Comparison of ENCODE assay signal across 14 cellular contexts in the genomic region with DNA sequence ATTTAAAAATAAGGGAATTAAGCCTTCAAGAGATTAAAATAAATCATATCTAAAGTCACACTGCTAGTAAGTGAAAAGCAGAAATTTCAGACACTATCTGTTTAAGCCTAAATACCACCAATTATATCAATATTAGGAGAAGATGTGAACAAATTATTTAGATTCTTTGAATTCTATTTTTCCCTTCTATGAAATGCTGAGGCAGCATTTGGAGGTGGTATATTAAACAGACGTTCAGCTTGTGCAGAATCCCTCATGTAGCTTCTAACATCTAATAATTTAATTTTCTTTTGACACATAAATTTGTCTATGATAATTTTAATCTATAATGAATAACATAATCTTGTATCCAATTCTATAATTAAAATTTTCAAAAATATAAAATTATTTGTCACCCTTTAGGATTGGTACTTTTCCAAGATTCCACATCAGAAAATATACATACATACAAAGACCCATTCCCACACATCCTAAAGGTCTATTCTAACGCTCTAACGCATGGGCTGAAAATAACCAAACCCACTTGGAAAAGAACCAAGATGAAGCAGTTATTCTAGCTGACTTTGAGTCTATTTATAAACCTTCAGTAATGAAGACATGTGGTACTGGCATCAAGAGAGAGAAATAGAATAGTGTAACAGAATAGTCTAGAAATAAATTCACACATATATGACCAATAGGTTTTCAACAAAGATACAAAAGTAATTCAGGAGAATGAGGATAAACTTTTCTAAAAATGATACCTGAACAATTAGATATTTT.
"Had no signal": no experiment of that assay in that cellular context is flagged by ENCODE, and none has a peak within 500 bp of the region (broad histone marks: within the 10 kb centered on the region; RNA-seq: fewer than 3 reads in every experiment).

No MANE protein-coding gene starts in this region.

- ATAC-seq: activated CD8-positive, alpha-beta memory T cell treated with anti-CD3 and anti-CD28 coated beads, Interleukin-2, amount 10 ng/mL, durations not matched to agents 7 days and 5 days; activated T-cell treated with anti-CD3 and anti-CD28 coated beads, Interleukin-2, amount 50 U/mL, for 4 hours; natural killer cell treated with Interleukin-12 subunit alpha and Interleukin-12 subunit beta and Interleukin-15 and Interleukin-18, amount 100 ng/mL, for 72 hours; stimulated activated naive CD8-positive, alpha-beta T cell treated with anti-CD3 and anti-CD28 coated beads, Interleukin-15, Interleukin-2, amounts not matched to agents 100 U/mL and 50 U/mL, for 24 hours had no signal

- H3K27ac ChIP-seq: suprapubic skin had no signal

- H3K4me1 ChIP-seq: suprapubic skin had no signal

- H3K4me3 ChIP-seq: lung, suprapubic skin had no signal

- H3K9me3 ChIP-seq: suprapubic skin had no signal

- H3K36me3 ChIP-seq: suprapubic skin had no signal

- DNase-seq: activated CD4-positive, alpha-beta T cell treated with anti-CD3 and anti-CD28 coated beads for 1 hour; activated CD4-positive, alpha-beta T cell treated with anti-CD3 and anti-CD28 coated beads, Interleukin-2, amount 50 U/mL, for 48 hours; activated CD8-positive, alpha-beta memory T cell treated with anti-CD3 and anti-CD28 coated beads, Interleukin-2, amount 10 ng/mL, durations not matched to agents 7 days and 5 days; activated gamma-delta T cell; activated naive CD8-positive, alpha-beta T cell treated with anti-CD3 and anti-CD28 coated beads for 36 hours; activated T-cell treated with anti-CD3 and anti-CD28 coated beads, Interleukin-2, amount 50 U/mL, for 4 hours; hippocampal formation; stimulated activated CD4-positive, alpha-beta T cell treated with anti-CD3 and anti-CD28 coated beads, Interleukin-4, amount 100 ng/mL, for 1 hour; stimulated activated CD8-positive, alpha-beta memory T cell treated with anti-CD3 and anti-CD28 coated beads, Interleukin-4, amount 100 ng/mL, for 48 hours; stimulated activated naive CD8-positive, alpha-beta T cell treated with anti-CD3 and anti-CD28 coated beads, Interleukin-15, Interleukin-2, amounts not matched to agents 100 U/mL and 50 U/mL, for 24 hours; T-helper 2 cell had no signal

- H3K27me3 ChIP-seq: suprapubic skin had no signal
